8 cellular contexts compared by ENCODE assay signal in genomic region chr5:119299615-119300310, GRCh38. TPM values are rescaled to one million over a fixed set of nuclear protein-coding genes. Genes with fewer than 3 reads are reported as not detected.
A peak's percentile ranks its signal among the peaks of the same experiment; 100 is the strongest.
DNase-seq lines count a peak whose midpoint lies in the region; ATAC-seq and TF ChIP-seq lines count a peak whose summit lies in the region.
"Not testable (repeated sequence)": the region's sequence is repeated elsewhere in the genome, so short reads cannot be mapped to it uniquely, and the experiment has no call there.

No MANE protein-coding gene starts in this region.

- not testable (repeated sequence) for H3K27me3 Mint-ChIP-seq in Calu3 (ENCODE audit: unreplicated experiment); activated CD8-positive, alpha-beta T cell treated with anti-CD3 and anti-CD28 coated beads for 36 hours; activated T-helper 17 cell treated with anti-CD3 and anti-CD28 coated beads, Interleukin-2, amount 50 U/mL, for 72 hours; chondrocyte (ENCODE audit: low read depth)

- peak overlapping the region; percentile 53 for H3K27ac ChIP-seq in osteoblast (ENCODE audit: low read depth, low read length)

- peaks cover 33% of the 10 kb centered on the region for H3K36me3 Mint-ChIP-seq in Calu3 (ENCODE audit: insufficient read depth, unreplicated experiment)
- H3K36me3 Mint-ChIP-seq in activated CD8-positive, alpha-beta T cell treated with anti-CD3 and anti-CD28 coated beads for 36 hours (ENCODE audit: low read depth) = peaks cover 48% of the 10 kb centered on the region
- H3K36me3 Mint-ChIP-seq in activated T-helper 17 cell treated with anti-CD3 and anti-CD28 coated beads, Interleukin-2, amount 50 U/mL, for 72 hours (ENCODE audit: low read depth) = peaks cover 52% of the 10 kb centered on the region
- H3K36me3 Mint-ChIP-seq in chondrocyte (ENCODE audit: low read depth) = not testable (repeated sequence)

- H3K9me3 ChIP-seq in osteoblast (ENCODE audit: low read depth, low read length) = not testable (repeated sequence)

- H3K4me3 ChIP-seq in osteoblast (ENCODE audit: insufficient read depth, low read length) = not testable (repeated sequence)

- H3K4me1 Mint-ChIP-seq in Calu3 (ENCODE audit: low read depth, unreplicated experiment) (peaks cover 53% of the 10 kb centered on the region), chondrocyte (ENCODE audit: low read depth) (peaks cover 49% of the 10 kb centered on the region)
- H3K4me1 Mint-ChIP-seq in activated CD8-positive, alpha-beta T cell treated with anti-CD3 and anti-CD28 coated beads for 36 hours (ENCODE audit: low read depth) = peaks cover 69% of the 10 kb centered on the region
- peaks cover 47% of the 10 kb centered on the region for H3K4me1 Mint-ChIP-seq in activated T-helper 17 cell treated with anti-CD3 and anti-CD28 coated beads, Interleukin-2, amount 50 U/mL, for 72 hours

- H3K27ac Mint-ChIP-seq in Calu3 (ENCODE audit: unreplicated experiment) = peak overlapping the region; percentile 95
- H3K27ac Mint-ChIP-seq in activated CD8-positive, alpha-beta T cell treated with anti-CD3 and anti-CD28 coated beads for 36 hours = peak overlapping the region; percentile 94
- peak overlapping the region; percentile 93 for H3K27ac Mint-ChIP-seq in activated T-helper 17 cell treated with anti-CD3 and anti-CD28 coated beads, Interleukin-2, amount 50 U/mL, for 72 hours
- peak overlapping the region; percentile 80 for H3K27ac Mint-ChIP-seq in chondrocyte (ENCODE audit: unreplicated experiment)

- DNase-seq in Calu3 = peak; percentile 82
- DNase-seq in T-helper 2 cell = peak; percentile 51 to 91 (median 90)
- DNase-seq in activated CD8-positive, alpha-beta T cell treated with anti-CD3 and anti-CD28 coated beads for 36 hours = peak; percentile 98
- DNase-seq in chondrocyte (ENCODE audit: low spot score); osteoblast (ENCODE audit: insufficient read length, low spot score, missing footprints): not testable (repeated sequence)
- DNase-seq in stimulated activated CD4-positive, alpha-beta T cell treated with anti-CD3 and anti-CD28 coated beads, TNF-alpha, amount 100 ng/mL, for 4 hours (ENCODE audit: low read depth in 3 of 3) = peak; percentile 73 to 91 (median 91)
- peak; percentile 94 for DNase-seq in stimulated activated naive CD4-positive, alpha-beta T cell treated with Interleukin-2 at 50 U/mL for 16 hours (lab: John Stamatoyannopoulos, UW)

- H4K20me1 ChIP-seq in osteoblast (ENCODE audit: insufficient read depth, low read length) = not testable (repeated sequence)

- ATAC-seq in activated CD8-positive, alpha-beta T cell treated with anti-CD3 and anti-CD28 coated beads for 36 hours; activated T-helper 17 cell treated with anti-CD3 and anti-CD28 coated beads, Interleukin-2, amount 50 U/mL, for 72 hours (replicated peaks): not testable (repeated sequence)

- not testable (repeated sequence) for H3K27me3 ChIP-seq in osteoblast (ENCODE audit: insufficient read depth, low read length)

- not testable (repeated sequence) for H3K36me3 ChIP-seq in osteoblast (ENCODE audit: insufficient read depth, low read length)

- BruUV-seq in Calu3 (replicated peaks; lab: Mats Ljungman, UMichigan) = not testable (repeated sequence)

- H3K79me2 ChIP-seq in osteoblast (ENCODE audit: insufficient read depth, low read length) = not testable (repeated sequence)

- H3K4me3 Mint-ChIP-seq in Calu3 (ENCODE audit: low read depth, unreplicated experiment) = peak overlapping the region; percentile 82
- H3K4me3 Mint-ChIP-seq in activated CD8-positive, alpha-beta T cell treated with anti-CD3 and anti-CD28 coated beads for 36 hours = peak overlapping the region; percentile 76
- peak overlapping the region; percentile 86 for H3K4me3 Mint-ChIP-seq in activated T-helper 17 cell treated with anti-CD3 and anti-CD28 coated beads, Interleukin-2, amount 50 U/mL, for 72 hours
- not testable (repeated sequence) for H3K4me3 Mint-ChIP-seq in chondrocyte (ENCODE audit: unreplicated experiment)

- intact Hi-C loops in Calu3 (cut with micrococcal nuclease; ENCODE audit: unreplicated experiment) = loop anchor here (5.0 to 10.0 kb wide), 4 partner anchors 113 to 275 kb away; partner anchors contain the start of gene DMXL1
- intact Hi-C loops in activated CD8-positive, alpha-beta T cell treated with anti-CD3 and anti-CD28 coated beads for 36 hours (cut with micrococcal nuclease) = not testable (repeated sequence)

- not testable (repeated sequence) for H3K9me3 Mint-ChIP-seq in Calu3 (ENCODE audit: low read depth, unreplicated experiment); activated CD8-positive, alpha-beta T cell treated with anti-CD3 and anti-CD28 coated beads for 36 hours; activated T-helper 17 cell treated with anti-CD3 and anti-CD28 coated beads, Interleukin-2, amount 50 U/mL, for 72 hours; chondrocyte (ENCODE audit: low read depth)

- peaks cover 46% of the 10 kb centered on the region for H3K4me1 ChIP-seq in osteoblast (ENCODE audit: insufficient read depth, low read length)

- POLR2A ChIA-PET in activated CD8-positive, alpha-beta T cell treated with anti-CD3 and anti-CD28 coated beads for 36 hours (lab: Charles Lee) = interaction anchor here (0.6 to 3.9 kb wide), 5 partner anchors 9 to 42 kb away, joined by 3 to 15 read pairs (median 3); no protein-coding TSS in a partner anchor

- peak overlapping the region; percentile 55 for H3K4me2 ChIP-seq in osteoblast (ENCODE audit: insufficient read depth, low read length)

- TF ChIP-seq CTCF in Calu3 (IDR thresholded peaks at IDR 0.05; ENCODE audit: unreplicated experiment); activated CD8-positive, alpha-beta T cell treated with anti-CD3 and anti-CD28 coated beads for 36 hours (IDR thresholded peaks at IDR 0.05); chondrocyte (IDR thresholded peaks at IDR 0.05); osteoblast (IDR thresholded peaks at IDR 0.05; ENCODE audit: extremely low read depth, low read depth, low read length): not testable (repeated sequence)

- CTCF ChIA-PET in Calu3 (lab: Charles Lee) = interaction anchor here (0.7 to 1.4 kb wide), 4 partner anchors 10 to 112 kb away, joined by 3 read pairs; no protein-coding TSS in a partner anchor
- CTCF ChIA-PET in activated CD8-positive, alpha-beta T cell treated with anti-CD3 and anti-CD28 coated beads for 36 hours (lab: Charles Lee) = interaction anchor here (1.0 to 1.9 kb wide), 6 partner anchors 10 to 113 kb away, joined by 3 to 12 read pairs (median 5); no protein-coding TSS in a partner anchor

- peak overlapping the region; percentile 50 for H2AFZ ChIP-seq in osteoblast (ENCODE audit: low read length)

RNA-seq across cellular contexts. Expression of gene TNFAIP8, which starts 56.1 kb away (rescaled TPM):
- total RNA-seq in Calu3 (2022) = 24.2 and 30.6 TPM in 2 replicates
- 100 to 1,000 TPM; 135 to 141 TPM for total RNA-seq in activated CD8-positive, alpha-beta T cell treated with anti-CD3 and anti-CD28 coated beads for 36 hours
- total RNA-seq in activated T-helper 17 cell treated with anti-CD3 and anti-CD28 coated beads, Interleukin-2, amount 50 U/mL, for 72 hours = 100 to 1,000 TPM; 129 to 170 TPM
- total RNA-seq in chondrocyte = 15.0 to 22.3 TPM (median 19.5 TPM) in 3 replicates
- total RNA-seq in osteoblast = 23.2 and 26.2 TPM in 2 replicates
